Comparison of ENCODE assay signal across 2 cellular contexts in genomic region chr11:95066721-95067041, GRCh38.
TF ChIP-seq lines count a peak whose summit lies in the region.

Gene SRSF8, plus strand, starts transcription at chr11:95066919. Its CDS starts 308 bp downstream, at chr11:95067227.

TF ChIP-seq in HEK293, 187 proteins besides CTCF, POLR2A, EP300 and RAD21 (continued from another document):
- TF ChIP-seq ZSCAN5A (tag by site-specific recombination; IDR thresholded peaks at IDR 0.05) (no peak), ZNF560 (tag by site-specific recombination; IDR thresholded peaks at IDR 0.05; ENCODE audit: borderline replicate concordance) (no peak)

TF ChIP-seq in HepG2, 621 proteins besides CTCF, POLR2A, EP300 and RAD21 (continued from another document):
- no peak for TF ChIP-seq HIC2 (CRISPR knock-in tag; IDR thresholded peaks at IDR 0.05; ENCODE audit: low read depth)
- no peak for TF ChIP-seq ZNF687 (CRISPR knock-in tag; IDR thresholded peaks at IDR 0.05)
- TF ChIP-seq ZBTB34 (CRISPR knock-in tag; IDR thresholded peaks at IDR 0.05): 0 out of 2 replicates have a peak, but pooled peaks have one; percentile 42
- no peak for TF ChIP-seq CBX2 (IDR thresholded peaks at IDR 0.05; ENCODE audit: low read depth, low read length)
- no peak for TF ChIP-seq CBX2 (CRISPR knock-in tag; IDR thresholded peaks at IDR 0.05; ENCODE audit: low read depth)
- peak; percentile 34; the same call in 1 of the 2 replicates for TF ChIP-seq SNAPC5 (CRISPR knock-in tag; IDR thresholded peaks at IDR 0.05; ENCODE audit: borderline replicate concordance)
- no peak for TF ChIP-seq SPEN (CRISPR knock-in tag; IDR thresholded peaks at IDR 0.05; ENCODE audit: low read depth)
- TF ChIP-seq SNAI1 (CRISPR knock-in tag; IDR thresholded peaks at IDR 0.05; ENCODE audit: borderline replicate concordance): no peak
- no peak for TF ChIP-seq AKNA (CRISPR knock-in tag; IDR thresholded peaks at IDR 0.05; ENCODE audit: borderline replicate concordance)
- 0 out of 2 replicates have a peak, but pooled peaks have one; percentile 68 for TF ChIP-seq ZSCAN5A (CRISPR knock-in tag; IDR thresholded peaks at IDR 0.05; ENCODE audit: borderline replicate concordance)
- no peak for TF ChIP-seq ZNF710 (CRISPR knock-in tag; IDR thresholded peaks at IDR 0.05; ENCODE audit: borderline replicate concordance)
- no peak for TF ChIP-seq ZNF33A (CRISPR knock-in tag; IDR thresholded peaks at IDR 0.05; ENCODE audit: borderline replicate concordance)
- no peak for TF ChIP-seq GRHL1 (CRISPR knock-in tag; conservative IDR thresholded peaks at IDR 0.05)
- no peak for TF ChIP-seq ZNF350 (CRISPR knock-in tag; IDR thresholded peaks at IDR 0.05; ENCODE audit: borderline replicate concordance, low read depth)
- TF ChIP-seq SMYD3 (CRISPR knock-in tag; IDR thresholded peaks at IDR 0.05): 0 out of 2 replicates have a peak, but pooled peaks have one; percentile 27
- TF ChIP-seq NFKBIZ (CRISPR knock-in tag; IDR thresholded peaks at IDR 0.05): no peak
- TF ChIP-seq ZUFSP (CRISPR knock-in tag; IDR thresholded peaks at IDR 0.05; ENCODE audit: borderline replicate concordance): no peak
